8 cellular contexts compared by ENCODE assay signal in the genomic region with DNA sequence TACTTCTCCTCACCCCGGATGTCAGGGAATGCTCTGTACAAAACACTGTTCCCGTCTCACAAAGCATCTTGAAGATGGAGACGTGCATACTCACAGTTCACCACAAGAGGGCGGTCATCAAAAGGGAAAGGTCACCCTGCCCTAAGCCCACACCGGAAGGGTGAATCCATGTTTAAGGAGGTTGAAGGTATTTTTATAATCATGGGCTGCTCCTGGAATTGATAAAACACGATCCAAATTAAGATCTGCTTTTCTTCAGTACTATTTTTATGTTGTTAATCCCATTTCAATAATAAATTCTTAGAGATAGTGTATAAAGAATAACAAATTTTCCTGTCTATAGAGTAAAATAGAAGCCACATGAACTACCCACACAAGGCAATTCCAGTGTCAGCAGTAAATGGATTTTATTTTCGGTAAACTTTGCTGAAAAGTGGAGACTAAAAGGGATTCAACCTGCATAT.
DNase-seq lines count a peak whose midpoint lies in the region; TF ChIP-seq lines count a peak whose summit lies in the region.

No MANE protein-coding gene starts in this region.

- peak; percentile 88 for DNase-seq in ELR (ENCODE audit: low read depth)
- DNase-seq in H4 (ENCODE audit: low spot score): peak; percentile 83
- peak; percentile 82 for DNase-seq in LoVo (ENCODE audit: low spot score)
- peak; percentile 87 for DNase-seq in RPMI8226
- peak; percentile 54 to 56 for DNase-seq in activated T-helper 1 cell treated with anti-CD3 and anti-CD28 coated beads, Interleukin-2, amount 50 U/mL, for 16 hours (ENCODE audit: low read depth in 1 of 2, low spot score in 1 of 2)
- peak; percentile 90 for DNase-seq in fibroblast of villous mesenchyme (ENCODE audit: low read depth)
- peak; percentile 30 for DNase-seq in occipital lobe (lab: John Stamatoyannopoulos, UW)
- peak; percentile 93 for DNase-seq in testis

- H3K27ac ChIP-seq in testis: no peak overlapping the region

- H3K4me1 ChIP-seq in testis: no peaks in the 10 kb centered on the region

- H3K4me3 ChIP-seq in fibroblast of villous mesenchyme (ENCODE audit: low read depth, low read length) (no peak overlapping the region), testis (no peak overlapping the region)

- WGBS in testis, 2 donors: 3 to 4% methylated on average over 7 of the region's 7 CpGs

- H3K9me3 ChIP-seq in testis: no peaks in the 10 kb centered on the region

- H3K27me3 ChIP-seq in testis: no peaks in the 10 kb centered on the region

- intact Hi-C loops in testis (cut with DNase I; ENCODE audit: low total_unique reads): loop anchor here (5.0 kb wide), 1 partner anchor 236 kb away; no protein-coding TSS in a partner anchor

- TF ChIP-seq CTCF in fibroblast of villous mesenchyme (IDR thresholded peaks at IDR 0.05; ENCODE audit: insufficient read depth, low read depth, low read length) (peak; percentile 94), testis (IDR thresholded peaks at IDR 0.05) (peak; percentile 89 to 93 (median 90))

- H3K36me3 ChIP-seq in testis (ENCODE audit: low read depth, missing control alignments): no peaks in the 10 kb centered on the region

- no peak for TF ChIP-seq POLR2A in testis (IDR thresholded peaks at IDR 0.05)

Comparison
In these comparisons a context has a peak if more than half of its experiments do, and no peak if none do; other contexts are left out.
1. DNase-seq: peak in every context shown above with its lines; median percentile 93 in testis; 90 in fibroblast of villous mesenchyme; 88 in ELR; 87 in RPMI8226; 83 in H4; 82 in LoVo; 55 in activated T-helper 1 cell treated with anti-CD3 and anti-CD28 coated beads, Interleukin-2, amount 50 U/mL, for 16 hours; 30 in occipital lobe.